In the genomic region with DNA sequence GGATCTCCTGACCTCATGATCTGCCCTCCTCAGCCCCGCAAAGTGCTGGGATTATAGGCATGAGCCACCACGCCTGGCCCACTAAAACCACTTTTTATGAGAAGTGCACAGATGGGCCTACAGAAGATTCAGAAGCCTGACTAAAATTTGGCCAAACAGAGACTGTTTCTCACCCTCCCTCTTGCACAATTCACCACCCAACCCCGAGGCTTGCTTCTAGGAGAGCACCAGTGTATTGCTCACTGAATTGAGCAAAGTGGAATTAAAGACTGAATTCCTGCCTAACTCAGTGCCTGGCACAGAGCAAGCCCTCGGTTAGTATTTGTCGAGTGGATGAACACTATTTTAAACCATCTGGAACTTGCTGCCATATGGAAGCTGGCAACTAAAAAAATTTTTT, we compare ENCODE assay signal across 17 cellular contexts. TPM values are rescaled to one million over a fixed set of nuclear protein-coding genes. Genes with fewer than 3 reads are reported as not detected.
A peak's percentile ranks its signal among the peaks of the same experiment; 100 is the strongest.
DNase-seq lines count a peak whose midpoint lies in the region; ATAC-seq and TF ChIP-seq lines count a peak whose summit lies in the region.
"Had no signal": no experiment of that assay in that cellular context is flagged by ENCODE, and none has a peak within 500 bp of the region (broad histone marks: within the 10 kb centered on the region; RNA-seq: fewer than 3 reads in every experiment).

No MANE protein-coding gene starts in this region.

- H3K9me3 Mint-ChIP-seq in CD4-positive, alpha-beta memory T cell = no peaks in the 10 kb centered on the region
- H3K9me3 Mint-ChIP-seq: activated naive CD4-positive, alpha-beta T cell treated with anti-CD3 and anti-CD28 coated beads for 36 hours had no signal

- in situ Hi-C loops in transverse colon (cut with MboI; ENCODE audit: low pct_ligation_motif_present in 1 of 4, low pct_unique_long_range_greater_than_20kb in 1 of 4, low sequenced_read_pairs in 3 of 4) = no loop called here

- peaks cover 6 to 13% (median 10%) of the 10 kb centered on the region in 4 donors for H3K4me1 Mint-ChIP-seq in CD4-positive, alpha-beta memory T cell

- H3K4me1 ChIP-seq in left ventricle myocardium inferior = peaks cover 24% of the 10 kb centered on the region
- H3K4me1 ChIP-seq in adipocyte (ENCODE audit: control insufficient read depth, insufficient read depth, low read length) = peaks cover 43% of the 10 kb centered on the region
- peaks cover 6 to 14% (median 12%) of the 10 kb centered on the region in 4 donors for H3K4me1 ChIP-seq in transverse colon
- peaks cover 16% of the 10 kb centered on the region for H3K4me1 ChIP-seq in CD4-positive, alpha-beta memory T cell (ENCODE audit: insufficient read depth, low read length)

- no peak overlapping the region for H3K4me3 ChIP-seq in left ventricle myocardium inferior
- no peak overlapping the region for H3K4me3 ChIP-seq in adipocyte (ENCODE audit: low read length)
- no peak overlapping the region for H3K4me3 ChIP-seq in transverse colon
- H3K4me3 ChIP-seq in CD4-positive, alpha-beta memory T cell (ENCODE audit: low read length in 2 of 2) = no peak overlapping the region
- H3K4me3 ChIP-seq: A549, prostate gland, SK-N-MC, vagina had no signal

- H3K9me3 ChIP-seq in left ventricle myocardium inferior (replicated peaks) = no peaks in the 10 kb centered on the region
- H3K9me3 ChIP-seq in adipocyte (ENCODE audit: control insufficient read depth, low read length) = no peaks in the 10 kb centered on the region
- H3K9me3 ChIP-seq in transverse colon = no peaks in the 10 kb centered on the region
- no peaks in the 10 kb centered on the region for H3K9me3 ChIP-seq in CD4-positive, alpha-beta memory T cell (ENCODE audit: control insufficient read depth in 1 of 2, low read length in 2 of 2)
- H3K9me3 ChIP-seq: prostate gland, vagina had no signal

- peaks cover 0 to under 1% of the 10 kb centered on the region in 2 donors for H3K36me3 Mint-ChIP-seq in CD4-positive, alpha-beta memory T cell

- H3K27me3 ChIP-seq in left ventricle myocardium inferior (ENCODE audit: low read depth) (no peaks in the 10 kb centered on the region), adipocyte (replicated peaks; ENCODE audit: control insufficient read depth, insufficient read depth, low read length) (no peaks in the 10 kb centered on the region), transverse colon (no peaks in the 10 kb centered on the region)
- no peaks in the 10 kb centered on the region for H3K27me3 ChIP-seq in CD4-positive, alpha-beta memory T cell (ENCODE audit: insufficient read depth, low read length)
- H3K27me3 ChIP-seq: vagina had no signal

- TF ChIP-seq POLR2A in transverse colon (IDR thresholded peaks at IDR 0.05) = no peak

- no peaks in the 10 kb centered on the region for H3K27me3 Mint-ChIP-seq in CD4-positive, alpha-beta memory T cell

- peak overlapping the region; percentile 80 for H3K27ac ChIP-seq in left ventricle myocardium inferior (replicated peaks)
- H3K27ac ChIP-seq in transverse colon = peak overlapping the region; percentile 12 to 62 (median 34)
- H3K27ac ChIP-seq in CD4-positive, alpha-beta memory T cell (ENCODE audit: low read depth, low read length) = no peak overlapping the region
- H3K27ac ChIP-seq: A549, SK-N-MC, vagina had no signal

- H3K4me3 Mint-ChIP-seq in CD4-positive, alpha-beta memory T cell = no peak overlapping the region
- H3K4me3 Mint-ChIP-seq: activated naive CD4-positive, alpha-beta T cell treated with anti-CD3 and anti-CD28 coated beads for 36 hours had no signal

- peak overlapping the region; percentile 73 for H3K9ac ChIP-seq in adipocyte (ENCODE audit: low read length)

- DNase-seq in left ventricle myocardium inferior (no peak), Right ventricle myocardium inferior (ENCODE audit: missing footprints) (no peak), adipocyte (ENCODE audit: low read depth) (no peak), iris pigment epithelial cell (ENCODE audit: low read depth) (peak; percentile 58), transverse colon (no peak), NCI-H2081 (lab: John Stamatoyannopoulos, UW) (no peak)
- DNase-seq in CD4-positive, alpha-beta memory T cell = no peak
- no peak for DNase-seq in stimulated activated naive CD4-positive, alpha-beta T cell (lab: John Stamatoyannopoulos, UW)
- DNase-seq: activated naive CD4-positive, alpha-beta T cell treated with anti-CD3 and anti-CD28 coated beads for 36 hours; effector memory CD4-positive, alpha-beta T cell; head of caudate nucleus; MM.1S; NCI-H2171 treated with DMSO at 0.1 percent for 48 hours had no signal

- TF ChIP-seq CTCF in left ventricle myocardium inferior (IDR thresholded peaks at IDR 0.05; ENCODE audit: borderline replicate concordance) (no peak), transverse colon (IDR thresholded peaks at IDR 0.05) (no peak)

- TF ChIP-seq EP300 in transverse colon (IDR thresholded peaks at IDR 0.05; ENCODE audit: low read depth) = no peak

- ATAC-seq in Right ventricle myocardium inferior = no peak
- ATAC-seq: A549 had no signal

- WGBS in transverse colon (ENCODE audit: low coverage in 1 of 2), 2 donors = 89 to 97% methylated on average over 2 to 5 of the region's 5 CpGs

- POLR2A ChIA-PET in CD4-positive, alpha-beta memory T cell (lab: Charles Lee; ENCODE audit: partially characterized antibody) = interaction anchor here (1.4 to 1.5 kb wide), 2 partner anchors 16 to 62 kb away, joined by 4 read pairs; a partner anchor contains a TSS

- CTCF ChIA-PET in CD4-positive, alpha-beta memory T cell (lab: Charles Lee; ENCODE audit: partially characterized antibody) = interaction anchor here (1.6 to 11.0 kb wide), 3 partner anchors 17 to 85 kb away, joined by 3 to 87 read pairs (median 33); a partner anchor contains a TSS

- H3K27ac Mint-ChIP-seq in CD4-positive, alpha-beta memory T cell = no peak overlapping the region
- H3K27ac Mint-ChIP-seq: activated naive CD4-positive, alpha-beta T cell treated with anti-CD3 and anti-CD28 coated beads for 36 hours had no signal

- intact Hi-C loops in left ventricle myocardium inferior (cut with micrococcal nuclease) (no loop called here), Right ventricle myocardium inferior (cut with DNase I) (no loop called here), transverse colon (cut with DNase I; ENCODE audit: low total_unique reads) (no loop called here)
- intact Hi-C loops in CD4-positive, alpha-beta memory T cell (cut with micrococcal nuclease) = no loop called here

- H3K36me3 ChIP-seq in left ventricle myocardium inferior (no peaks in the 10 kb centered on the region), adipocyte (ENCODE audit: control insufficient read depth, insufficient read depth, low read length, severe bottlenecking) (no peaks in the 10 kb centered on the region), transverse colon (no peaks in the 10 kb centered on the region)
- no peaks in the 10 kb centered on the region for H3K36me3 ChIP-seq in CD4-positive, alpha-beta memory T cell (ENCODE audit: insufficient read depth, low read length)
- H3K36me3 ChIP-seq: prostate gland, vagina had no signal

RNA-seq across cellular contexts. Expression of a gene that starts 3.4 kb away (rescaled TPM):
- 43.1 TPM for total RNA-seq in left ventricle myocardium inferior
- 46.4 TPM for total RNA-seq in Right ventricle myocardium inferior
- total RNA-seq in transverse colon = 10 to 100 TPM; 23.2 to 55.3 (median 42.4) TPM
- total RNA-seq in CD4-positive, alpha-beta memory T cell = 10 to 100 TPM; 45.5 to 46.0 TPM
- 1 to 10 TPM; 8.8 to 9.0 TPM for polyA plus RNA-seq in CD4-positive, alpha-beta memory T cell

RNA-seq across cellular contexts. Expression of a gene that starts 16.3 kb away (rescaled TPM):
- total RNA-seq in left ventricle myocardium inferior = 15.7 TPM
- total RNA-seq in Right ventricle myocardium inferior = 19.8 TPM
- 10 to 100 TPM; 19.1 to 22.4 (median 20.4) TPM for total RNA-seq in transverse colon
- 1 to 10 TPM; 7.9 to 8.0 TPM for total RNA-seq in CD4-positive, alpha-beta memory T cell
- 10 to 100 TPM; 19.3 to 19.7 TPM for polyA plus RNA-seq in CD4-positive, alpha-beta memory T cell
